ENCODE assay signal across 1 cellular context in the genomic region with DNA sequence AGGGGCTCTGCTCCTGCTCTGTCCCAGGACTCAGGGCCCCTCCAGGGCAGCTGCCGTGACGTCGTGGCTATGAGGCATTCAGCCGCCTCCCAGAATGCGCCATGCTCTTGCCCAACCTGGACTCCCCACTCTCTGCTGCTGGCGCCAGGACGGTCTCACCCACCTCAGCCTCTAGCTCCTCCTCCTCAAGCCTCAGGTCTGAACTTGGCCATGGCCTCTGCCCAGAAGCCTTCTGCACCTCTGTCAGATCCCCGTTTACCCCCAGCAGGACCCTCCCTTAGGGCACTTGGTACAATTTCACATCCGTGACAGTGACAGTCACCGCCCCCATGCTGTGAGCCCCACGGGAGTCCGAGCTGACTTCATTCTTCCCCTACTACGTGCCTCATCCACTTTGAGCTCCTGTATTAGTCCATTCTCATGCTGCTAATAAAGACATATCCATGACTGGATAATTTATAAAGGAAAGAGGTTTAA.
TF ChIP-seq lines count a peak whose summit lies in the region.

No MANE protein-coding gene starts in this region.

TF ChIP-seq in GM23338, 12 proteins besides CTCF, POLR2A, EP300 and RAD21 (continued from another document):
- TF ChIP-seq, protein P1, sequence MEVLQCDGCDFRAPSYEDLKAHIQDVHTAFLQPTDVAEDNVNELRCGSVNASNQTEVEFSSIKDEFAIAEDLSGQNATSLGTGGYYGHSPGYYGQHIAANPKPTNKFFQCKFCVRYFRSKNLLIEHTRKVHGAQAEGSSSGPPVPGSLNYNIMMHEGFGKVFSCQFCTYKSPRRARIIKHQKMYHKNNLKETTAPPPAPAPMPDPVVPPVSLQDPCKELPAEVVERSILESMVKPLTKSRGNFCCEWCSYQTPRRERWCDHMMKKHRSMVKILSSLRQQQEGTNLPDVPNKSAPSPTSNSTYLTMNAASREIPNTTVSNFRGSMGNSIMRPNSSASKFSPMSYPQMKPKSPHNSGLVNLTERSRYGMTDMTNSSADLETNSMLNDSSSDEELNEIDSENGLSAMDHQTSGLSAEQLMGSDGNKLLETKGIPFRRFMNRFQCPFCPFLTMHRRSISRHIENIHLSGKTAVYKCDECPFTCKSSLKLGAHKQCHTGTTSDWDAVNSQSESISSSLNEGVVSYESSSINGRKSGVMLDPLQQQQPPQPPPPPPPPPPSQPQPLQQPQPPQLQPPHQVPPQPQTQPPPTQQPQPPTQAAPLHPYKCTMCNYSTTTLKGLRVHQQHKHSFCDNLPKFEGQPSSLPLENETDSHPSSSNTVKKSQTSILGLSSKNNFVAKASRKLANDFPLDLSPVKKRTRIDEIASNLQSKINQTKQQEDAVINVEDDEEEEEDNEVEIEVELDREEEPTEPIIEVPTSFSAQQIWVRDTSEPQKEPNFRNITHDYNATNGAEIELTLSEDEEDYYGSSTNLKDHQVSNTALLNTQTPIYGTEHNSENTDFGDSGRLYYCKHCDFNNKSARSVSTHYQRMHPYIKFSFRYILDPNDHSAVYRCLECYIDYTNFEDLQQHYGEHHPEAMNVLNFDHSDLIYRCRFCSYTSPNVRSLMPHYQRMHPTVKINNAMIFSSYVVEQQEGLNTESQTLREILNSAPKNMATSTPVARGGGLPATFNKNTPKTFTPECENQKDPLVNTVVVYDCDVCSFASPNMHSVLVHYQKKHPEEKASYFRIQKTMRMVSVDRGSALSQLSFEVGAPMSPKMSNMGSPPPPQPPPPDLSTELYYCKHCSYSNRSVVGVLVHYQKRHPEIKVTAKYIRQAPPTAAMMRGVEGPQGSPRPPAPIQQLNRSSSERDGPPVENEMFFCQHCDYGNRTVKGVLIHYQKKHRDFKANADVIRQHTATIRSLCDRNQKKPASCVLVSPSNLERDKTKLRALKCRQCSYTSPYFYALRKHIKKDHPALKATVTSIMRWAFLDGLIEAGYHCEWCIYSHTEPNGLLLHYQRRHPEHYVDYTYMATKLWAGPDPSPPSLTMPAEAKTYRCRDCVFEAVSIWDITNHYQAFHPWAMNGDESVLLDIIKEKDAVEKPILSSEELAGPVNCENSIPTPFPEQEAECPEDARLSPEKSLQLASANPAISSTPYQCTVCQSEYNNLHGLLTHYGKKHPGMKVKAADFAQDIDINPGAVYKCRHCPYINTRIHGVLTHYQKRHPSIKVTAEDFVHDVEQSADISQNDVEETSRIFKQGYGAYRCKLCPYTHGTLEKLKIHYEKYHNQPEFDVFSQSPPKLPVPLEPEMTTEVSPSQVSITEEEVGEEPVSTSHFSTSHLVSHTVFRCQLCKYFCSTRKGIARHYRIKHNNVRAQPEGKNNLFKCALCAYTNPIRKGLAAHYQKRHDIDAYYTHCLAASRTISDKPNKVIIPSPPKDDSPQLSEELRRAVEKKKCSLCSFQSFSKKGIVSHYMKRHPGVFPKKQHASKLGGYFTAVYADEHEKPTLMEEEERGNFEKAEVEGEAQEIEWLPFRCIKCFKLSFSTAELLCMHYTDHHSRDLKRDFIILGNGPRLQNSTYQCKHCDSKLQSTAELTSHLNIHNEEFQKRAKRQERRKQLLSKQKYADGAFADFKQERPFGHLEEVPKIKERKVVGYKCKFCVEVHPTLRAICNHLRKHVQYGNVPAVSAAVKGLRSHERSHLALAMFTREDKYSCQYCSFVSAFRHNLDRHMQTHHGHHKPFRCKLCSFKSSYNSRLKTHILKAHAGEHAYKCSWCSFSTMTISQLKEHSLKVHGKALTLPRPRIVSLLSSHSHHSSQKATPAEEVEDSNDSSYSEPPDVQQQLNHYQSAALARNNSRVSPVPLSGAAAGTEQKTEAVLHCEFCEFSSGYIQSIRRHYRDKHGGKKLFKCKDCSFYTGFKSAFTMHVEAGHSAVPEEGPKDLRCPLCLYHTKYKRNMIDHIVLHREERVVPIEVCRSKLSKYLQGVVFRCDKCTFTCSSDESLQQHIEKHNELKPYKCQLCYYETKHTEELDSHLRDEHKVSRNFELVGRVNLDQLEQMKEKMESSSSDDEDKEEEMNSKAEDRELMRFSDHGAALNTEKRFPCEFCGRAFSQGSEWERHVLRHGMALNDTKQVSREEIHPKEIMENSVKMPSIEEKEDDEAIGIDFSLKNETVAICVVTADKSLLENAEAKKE (CRISPR knock-in tag; IDR thresholded peaks at IDR 0.05) = no peak
- no peak for TF ChIP-seq POLR2AphosphoS5 (IDR thresholded peaks at IDR 0.05; ENCODE audit: low read depth)
- TF ChIP-seq STAT1 (IDR thresholded peaks at IDR 0.05; ENCODE audit: unreplicated experiment) = no peak
- no peak for TF ChIP-seq ZNF114 (CRISPR knock-in tag; IDR thresholded peaks at IDR 0.05)
- TF ChIP-seq, protein P2, sequence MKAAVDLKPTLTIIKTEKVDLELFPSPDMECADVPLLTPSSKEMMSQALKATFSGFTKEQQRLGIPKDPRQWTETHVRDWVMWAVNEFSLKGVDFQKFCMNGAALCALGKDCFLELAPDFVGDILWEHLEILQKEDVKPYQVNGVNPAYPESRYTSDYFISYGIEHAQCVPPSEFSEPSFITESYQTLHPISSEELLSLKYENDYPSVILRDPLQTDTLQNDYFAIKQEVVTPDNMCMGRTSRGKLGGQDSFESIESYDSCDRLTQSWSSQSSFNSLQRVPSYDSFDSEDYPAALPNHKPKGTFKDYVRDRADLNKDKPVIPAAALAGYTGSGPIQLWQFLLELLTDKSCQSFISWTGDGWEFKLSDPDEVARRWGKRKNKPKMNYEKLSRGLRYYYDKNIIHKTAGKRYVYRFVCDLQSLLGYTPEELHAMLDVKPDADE (IDR thresholded peaks at IDR 0.05) = no peak
- TF ChIP-seq EZH2phosphoT487 (IDR thresholded peaks at IDR 0.05; ENCODE audit: unreplicated experiment) = no peak
- TF ChIP-seq EZH2 (IDR thresholded peaks at IDR 0.05; ENCODE audit: low read depth, unreplicated experiment) = no peak
- TF ChIP-seq ZNF331 (CRISPR knock-in tag; IDR thresholded peaks at IDR 0.05; ENCODE audit: low read depth) = no peak
- TF ChIP-seq, protein P3, sequence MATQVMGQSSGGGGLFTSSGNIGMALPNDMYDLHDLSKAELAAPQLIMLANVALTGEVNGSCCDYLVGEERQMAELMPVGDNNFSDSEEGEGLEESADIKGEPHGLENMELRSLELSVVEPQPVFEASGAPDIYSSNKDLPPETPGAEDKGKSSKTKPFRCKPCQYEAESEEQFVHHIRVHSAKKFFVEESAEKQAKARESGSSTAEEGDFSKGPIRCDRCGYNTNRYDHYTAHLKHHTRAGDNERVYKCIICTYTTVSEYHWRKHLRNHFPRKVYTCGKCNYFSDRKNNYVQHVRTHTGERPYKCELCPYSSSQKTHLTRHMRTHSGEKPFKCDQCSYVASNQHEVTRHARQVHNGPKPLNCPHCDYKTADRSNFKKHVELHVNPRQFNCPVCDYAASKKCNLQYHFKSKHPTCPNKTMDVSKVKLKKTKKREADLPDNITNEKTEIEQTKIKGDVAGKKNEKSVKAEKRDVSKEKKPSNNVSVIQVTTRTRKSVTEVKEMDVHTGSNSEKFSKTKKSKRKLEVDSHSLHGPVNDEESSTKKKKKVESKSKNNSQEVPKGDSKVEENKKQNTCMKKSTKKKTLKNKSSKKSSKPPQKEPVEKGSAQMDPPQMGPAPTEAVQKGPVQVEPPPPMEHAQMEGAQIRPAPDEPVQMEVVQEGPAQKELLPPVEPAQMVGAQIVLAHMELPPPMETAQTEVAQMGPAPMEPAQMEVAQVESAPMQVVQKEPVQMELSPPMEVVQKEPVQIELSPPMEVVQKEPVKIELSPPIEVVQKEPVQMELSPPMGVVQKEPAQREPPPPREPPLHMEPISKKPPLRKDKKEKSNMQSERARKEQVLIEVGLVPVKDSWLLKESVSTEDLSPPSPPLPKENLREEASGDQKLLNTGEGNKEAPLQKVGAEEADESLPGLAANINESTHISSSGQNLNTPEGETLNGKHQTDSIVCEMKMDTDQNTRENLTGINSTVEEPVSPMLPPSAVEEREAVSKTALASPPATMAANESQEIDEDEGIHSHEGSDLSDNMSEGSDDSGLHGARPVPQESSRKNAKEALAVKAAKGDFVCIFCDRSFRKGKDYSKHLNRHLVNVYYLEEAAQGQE (IDR thresholded peaks at IDR 0.05; ENCODE audit: unreplicated experiment) = no peak
